Comparison of ENCODE assay signal across 8 cellular contexts in the genomic region with DNA sequence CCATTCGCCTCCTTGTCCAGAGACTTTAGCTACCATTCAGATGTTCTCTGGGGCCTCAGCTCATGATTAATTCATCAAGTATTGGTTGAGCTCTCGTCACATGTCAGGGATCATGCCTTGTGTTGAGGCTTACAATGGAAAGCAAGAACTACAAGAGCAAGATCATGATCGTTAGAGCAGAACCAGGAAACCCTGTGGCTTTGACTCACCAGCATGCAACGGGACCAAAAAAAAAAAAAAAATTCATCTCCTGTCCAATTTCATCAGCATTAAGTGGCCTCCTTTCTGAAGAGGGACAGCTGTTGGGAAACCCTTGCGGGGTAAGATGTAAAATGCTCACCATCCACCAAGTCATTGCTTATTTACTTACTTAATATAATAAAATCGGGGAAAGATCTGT. TPM values are rescaled to one million over a fixed set of nuclear protein-coding genes. Genes with fewer than 3 reads are reported as not detected.
DNase-seq lines count a peak whose midpoint lies in the region; ATAC-seq and TF ChIP-seq lines count a peak whose summit lies in the region.

No MANE protein-coding gene starts in this region.

- no peak for TF ChIP-seq RAD21 in neural cell (conservative IDR thresholded peaks at IDR 0.05)

- no peak overlapping the region for H2BK120ac ChIP-seq in H9 (ENCODE audit: low read depth, low read length, poor library complexity, severe bottlenecking)

- H3K36me3 Mint-ChIP-seq in H9 (ENCODE audit: insufficient read depth in 1 of 3, low read depth in 3 of 3) = peaks cover 0 to 5% (median 0%) of the 10 kb centered on the region in 3 experiments; a peak in 3 of 7 replicates

- H3K23me2 ChIP-seq in H9 (ENCODE audit: insufficient read length, low read depth, low read length, poor library complexity, severe bottlenecking) = no peaks in the 10 kb centered on the region

- H2AK5ac ChIP-seq in H9 (ENCODE audit: insufficient read length, low read length) = no peak overlapping the region

- WGBS in H9 (ENCODE audit: extremely low coverage, insufficient read length, low lambda C conversion rate) = no CpG with 5 or more reads among the region's 6 CpGs

- H2AFZ ChIP-seq in neural cell (ENCODE audit: low read depth, low read length) (no peak overlapping the region), H9 (ENCODE audit: low read length) (no peak overlapping the region)

- H3K4me3 Mint-ChIP-seq in H9 = no peak overlapping the region

- H4K91ac ChIP-seq in H9 (ENCODE audit: insufficient read length, low read depth, low read length) = no peak overlapping the region

- TF ChIP-seq EP300 in neural cell (conservative IDR thresholded peaks at IDR 0.05; ENCODE audit: poor library complexity, severe bottlenecking) = no peak

- H3K27me3 ChIP-seq in neural cell (ENCODE audit: insufficient read depth, low read depth, low read length) (no peaks in the 10 kb centered on the region), H9 (ENCODE audit: insufficient read depth, low read length) (no peaks in the 10 kb centered on the region)

- ATAC-seq in HG02763 (IDR thresholded peaks at IDR 0.05; ENCODE audit: unreplicated experiment) = peak; percentile 48

- no peaks in the 10 kb centered on the region for H3K9me2 ChIP-seq in neural cell (ENCODE audit: insufficient read depth, low read length)

- DNase-seq in GM13976 (ENCODE audit: low spot score) (peak; percentile 58), SK-MEL-5 (ENCODE audit: low read depth, low spot score) (peak; percentile 61), DMS114 treated with DMSO at 0.1 percent for 48 hours (lab: John Stamatoyannopoulos, UW; ENCODE audit: unreplicated experiment) (no peak), H9 (no peak), NCI-H2107 (lab: John Stamatoyannopoulos, UW) (no peak), NCI-H2029 (lab: John Stamatoyannopoulos, UW) (no peak)

- in situ Hi-C loops in GM13976 (cut with MboI; ENCODE audit: low sequenced_read_pairs, unreplicated experiment) = no loop called here
- in situ Hi-C loops in SK-MEL-5 (cut with HindIII; ENCODE audit: low pct_unique_long_range_greater_than_20kb, low sequenced_read_pairs) = no loop called here

- no peaks in the 10 kb centered on the region; the same call in 1 of the 2 replicates for H3K4me1 ChIP-seq in H9 (ENCODE audit: insufficient read depth, low read length)

- H2BK12ac ChIP-seq in H9 (ENCODE audit: insufficient read length, low read depth, low read length) = no peak overlapping the region

- peaks cover 11% of the 10 kb centered on the region; the same call in 1 of the 2 replicates for H3K27me3 Mint-ChIP-seq in H9 (ENCODE audit: low read depth)

- peak overlapping the region; percentile 2 for H3K4me3 ChIP-seq in neural cell (ENCODE audit: low read length)

- no peak overlapping the region for H3K4ac ChIP-seq in H9 (ENCODE audit: low read depth, low read length)

- no peak overlapping the region for H2BK15ac ChIP-seq in H9 (ENCODE audit: low read depth, low read length)

- no peaks in the 10 kb centered on the region for H4K20me1 ChIP-seq in neural cell (ENCODE audit: insufficient read depth)
- peaks cover 2% of the 10 kb centered on the region for H4K20me1 ChIP-seq in H9 (ENCODE audit: control insufficient read depth, insufficient read depth, insufficient read length)

- no peak overlapping the region for H3T11ph ChIP-seq in H9 (ENCODE audit: low read length)

- H3K9me3 Mint-ChIP-seq in H9 = peaks cover 9 to 13% of the 10 kb centered on the region in 2 experiments; a peak in 4 of 5 replicates

- H3K27ac ChIP-seq in neural cell (ENCODE audit: low read length) (peak overlapping the region; percentile 24), H9 (ENCODE audit: insufficient read length, low read depth, low read length) (no peak overlapping the region)

- no peaks in the 10 kb centered on the region for H3K79me2 ChIP-seq in neural cell (replicated peaks; ENCODE audit: insufficient read depth, low read length)
- H3K79me2 ChIP-seq in H9 (ENCODE audit: insufficient read depth, low read length) = no peaks in the 10 kb centered on the region

- no peaks in the 10 kb centered on the region for H3K36me3 ChIP-seq in neural cell (ENCODE audit: insufficient read depth, low read length)

- H2BK5ac ChIP-seq in H9 (ENCODE audit: insufficient read length, low read length) = no peak overlapping the region

- no peak overlapping the region for H4K8ac ChIP-seq in H9 (replicated peaks; ENCODE audit: insufficient read length, low read depth, low read length)

- H3K18ac ChIP-seq in H9 (ENCODE audit: insufficient read length, low read depth, low read length) = no peak overlapping the region

- H2BK20ac ChIP-seq in H9 (ENCODE audit: low read depth, low read length, poor library complexity, severe bottlenecking) = no peak overlapping the region

- H3K9ac ChIP-seq in neural cell (ENCODE audit: low read length) = no peak overlapping the region
- no peak overlapping the region for H3K9ac ChIP-seq in H9 (ENCODE audit: extremely low read depth, insufficient read length, low read length)

- peaks cover 20% of the 10 kb centered on the region in 2 experiments for H3K4me1 Mint-ChIP-seq in H9

- H3K4me2 ChIP-seq in neural cell (ENCODE audit: low read length) (no peak overlapping the region), H9 (ENCODE audit: insufficient read depth, insufficient read length, low read length) (no peak overlapping the region)

- no peak overlapping the region for H3K56ac ChIP-seq in H9 (ENCODE audit: insufficient read length, low read depth, low read length)

- H3K27ac Mint-ChIP-seq in H9 = no peak overlapping the region

- H3K79me1 ChIP-seq in H9 (ENCODE audit: insufficient read depth, low read depth, low read length, poor library complexity, severe bottlenecking) = no peaks in the 10 kb centered on the region

- H3K9me3 ChIP-seq in neural cell (ENCODE audit: low read length) (no peaks in the 10 kb centered on the region), H9 (ENCODE audit: control insufficient read depth, low read depth, low read length) (no peaks in the 10 kb centered on the region)

- H3K14ac ChIP-seq in H9 (ENCODE audit: insufficient read depth, low read length) = no peak overlapping the region

- no peak for TF ChIP-seq CTCF in GM13976 (IDR thresholded peaks at IDR 0.05; ENCODE audit: borderline replicate concordance, control extremely low read depth, extremely low read depth, insufficient read depth, missing control alignments)
- TF ChIP-seq CTCF in neural cell (IDR thresholded peaks at IDR 0.05; ENCODE audit: poor library complexity, severe bottlenecking) = no peak
- TF ChIP-seq CTCF in H9 (conservative IDR thresholded peaks at IDR 0.05) = no peak

- no peak overlapping the region for H3K23ac ChIP-seq in H9 (ENCODE audit: insufficient read length, low read depth, low read length)

- no peaks in the 10 kb centered on the region for H3F3A ChIP-seq in neural cell (ENCODE audit: insufficient read depth, low read length, poor library complexity, severe bottlenecking)

- no peak overlapping the region for H4K5ac ChIP-seq in H9 (ENCODE audit: insufficient read length, low read depth, low read length)

TF ChIP-seq in neural cell, 6 proteins besides CTCF, POLR2A, EP300 and RAD21:
- TF ChIP-seq MXI1 (conservative IDR thresholded peaks at IDR 0.05; ENCODE audit: poor library complexity, severe bottlenecking) = no peak
- TF ChIP-seq POLR2AphosphoS5 (IDR thresholded peaks at IDR 0.05) = no peak

RNA-seq across cellular contexts. Expression of gene USP10, which starts 12.1 kb away (rescaled TPM):
- 41.1 and 46.8 TPM in 2 replicates for total RNA-seq in SK-MEL-5 (2014; rRNA removed; shearing (Covaris generic))
- 69.0 and 76.8 TPM in 2 replicates for polyA plus RNA-seq in SK-MEL-5 (2015; cell fraction: cytosol; rRNA removed)
- 73.2 and 74.1 TPM in 2 replicates for polyA plus RNA-seq in SK-MEL-5 (2015; cell fraction: nucleus; rRNA removed)
- 32.9 and 48.9 TPM in 2 replicates for polyA plus RNA-seq in neural cell
- 77.4 and 89.1 TPM in 2 replicates for polyA minus RNA-seq in neural cell
- total RNA-seq in H9 (2021) = 203 and 205 TPM in 2 replicates

RNA-seq across cellular contexts. Expression of gene KLHL36, which starts 39.4 kb away (rescaled TPM):
- 28.9 and 35.5 TPM in 2 replicates for total RNA-seq in SK-MEL-5 (2014; rRNA removed; shearing (Covaris generic))
- 29.3 and 43.2 TPM in 2 replicates for polyA plus RNA-seq in SK-MEL-5 (2015; cell fraction: cytosol; rRNA removed)
- 88.9 and 99.5 TPM in 2 replicates for polyA plus RNA-seq in SK-MEL-5 (2015; cell fraction: nucleus; rRNA removed)
- polyA plus RNA-seq in neural cell = 43.8 and 53.9 TPM in 2 replicates
- polyA minus RNA-seq in neural cell = 78.7 and 86.4 TPM in 2 replicates
- total RNA-seq in H9 (2021) = 32.2 and 36.7 TPM in 2 replicates

Comparison
In these comparisons a context has a peak if more than half of its experiments do, and no peak if none do; other contexts are left out.
1. DNase-seq: peak in GM13976 (single experiment) and SK-MEL-5 (single experiment); none in DMS114 treated with DMSO at 0.1 percent for 48 hours (single experiment), H9 (single experiment), NCI-H2107 (single experiment) and NCI-H2029 (single experiment).